In the genomic region with DNA sequence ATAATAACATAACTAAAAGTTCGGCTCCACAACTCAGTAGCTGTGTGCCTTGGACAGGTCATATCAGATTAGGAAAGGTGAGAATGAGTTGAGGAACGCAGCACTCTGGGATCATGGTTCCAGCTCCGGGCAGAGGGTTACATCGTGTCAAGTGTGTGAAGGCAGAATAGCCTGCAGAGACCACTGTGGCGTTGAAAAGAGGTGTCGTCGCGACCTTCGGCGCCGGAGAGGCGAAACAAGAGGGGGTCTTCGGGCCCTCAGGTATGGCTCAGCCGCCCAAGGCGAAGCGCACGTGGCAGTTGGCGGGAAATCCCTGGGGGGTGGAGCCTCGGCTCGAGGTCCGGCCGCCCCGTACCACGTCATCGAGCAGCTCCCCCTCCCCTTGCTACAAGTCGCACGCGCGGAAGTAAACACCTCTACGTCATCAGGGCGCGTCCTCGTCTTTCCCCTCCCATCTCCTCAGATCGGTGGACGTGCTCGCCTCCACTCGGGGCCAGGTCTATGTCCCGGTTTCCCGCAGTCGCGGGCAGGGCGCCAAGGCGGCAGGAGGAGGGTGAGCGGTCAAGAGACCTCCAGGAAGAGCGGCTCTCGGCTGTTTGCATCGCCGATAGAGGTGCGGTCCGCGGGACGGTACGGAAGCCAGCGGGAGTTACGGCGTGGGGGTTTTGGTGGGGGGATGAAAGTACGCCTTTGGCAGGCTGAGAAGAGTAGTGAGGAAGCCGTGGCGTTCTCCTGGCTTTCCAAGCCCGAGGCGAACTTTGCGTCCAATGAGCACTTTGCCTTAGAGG, we compare ENCODE assay signal across 1 cellular context.
TF ChIP-seq lines count a peak whose summit lies in the region.

Gene DHX40 (plus strand): TSS at position 440 of the 788 bp plus-strand sequence. CDS start 62 bp downstream, at position 502.

TF ChIP-seq in HepG2, 621 proteins besides CTCF, POLR2A, EP300 and RAD21 (continued from another document):
- no peak for TF ChIP-seq ZBTB10 (CRISPR knock-in tag; IDR thresholded peaks at IDR 0.05; ENCODE audit: borderline replicate concordance)
- peak; percentile 66 for TF ChIP-seq SETDB1 (CRISPR knock-in tag; IDR thresholded peaks at IDR 0.05; ENCODE audit: borderline replicate concordance)
- TF ChIP-seq, protein P1, sequence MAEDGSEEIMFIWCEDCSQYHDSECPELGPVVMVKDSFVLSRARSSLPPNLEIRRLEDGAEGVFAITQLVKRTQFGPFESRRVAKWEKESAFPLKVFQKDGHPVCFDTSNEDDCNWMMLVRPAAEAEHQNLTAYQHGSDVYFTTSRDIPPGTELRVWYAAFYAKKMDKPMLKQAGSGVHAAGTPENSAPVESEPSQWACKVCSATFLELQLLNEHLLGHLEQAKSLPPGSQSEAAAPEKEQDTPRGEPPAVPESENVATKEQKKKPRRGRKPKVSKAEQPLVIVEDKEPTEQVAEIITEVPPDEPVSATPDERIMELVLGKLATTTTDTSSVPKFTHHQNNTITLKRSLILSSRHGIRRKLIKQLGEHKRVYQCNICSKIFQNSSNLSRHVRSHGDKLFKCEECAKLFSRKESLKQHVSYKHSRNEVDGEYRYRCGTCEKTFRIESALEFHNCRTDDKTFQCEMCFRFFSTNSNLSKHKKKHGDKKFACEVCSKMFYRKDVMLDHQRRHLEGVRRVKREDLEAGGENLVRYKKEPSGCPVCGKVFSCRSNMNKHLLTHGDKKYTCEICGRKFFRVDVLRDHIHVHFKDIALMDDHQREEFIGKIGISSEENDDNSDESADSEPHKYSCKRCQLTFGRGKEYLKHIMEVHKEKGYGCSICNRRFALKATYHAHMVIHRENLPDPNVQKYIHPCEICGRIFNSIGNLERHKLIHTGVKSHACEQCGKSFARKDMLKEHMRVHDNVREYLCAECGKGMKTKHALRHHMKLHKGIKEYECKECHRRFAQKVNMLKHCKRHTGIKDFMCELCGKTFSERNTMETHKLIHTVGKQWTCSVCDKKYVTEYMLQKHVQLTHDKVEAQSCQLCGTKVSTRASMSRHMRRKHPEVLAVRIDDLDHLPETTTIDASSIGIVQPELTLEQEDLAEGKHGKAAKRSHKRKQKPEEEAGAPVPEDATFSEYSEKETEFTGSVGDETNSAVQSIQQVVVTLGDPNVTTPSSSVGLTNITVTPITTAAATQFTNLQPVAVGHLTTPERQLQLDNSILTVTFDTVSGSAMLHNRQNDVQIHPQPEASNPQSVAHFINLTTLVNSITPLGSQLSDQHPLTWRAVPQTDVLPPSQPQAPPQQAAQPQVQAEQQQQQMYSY (CRISPR knock-in tag; IDR thresholded peaks at IDR 0.05): no peak
- peak; percentile 91 for TF ChIP-seq ZNF256 (CRISPR knock-in tag; conservative IDR thresholded peaks at IDR 0.05)
- 0 out of 2 replicates have a peak, but pooled peaks have one; percentile 52 for TF ChIP-seq ZNF260 (CRISPR knock-in tag; IDR thresholded peaks at IDR 0.05; ENCODE audit: borderline replicate concordance, low read depth)
- TF ChIP-seq IKZF4 (CRISPR knock-in tag; IDR thresholded peaks at IDR 0.05; ENCODE audit: borderline replicate concordance, low read depth, not compliant biosample characterization): no peak
- TF ChIP-seq CAMTA2 (CRISPR knock-in tag; IDR thresholded peaks at IDR 0.05; ENCODE audit: borderline replicate concordance): no peak
- no peak for TF ChIP-seq KLF9 (CRISPR knock-in tag; IDR thresholded peaks at IDR 0.05; ENCODE audit: low read depth)
- TF ChIP-seq CC2D1A (CRISPR knock-in tag; IDR thresholded peaks at IDR 0.05): no peak
- no peak for TF ChIP-seq ZNF235 (CRISPR knock-in tag; IDR thresholded peaks at IDR 0.05; ENCODE audit: borderline replicate concordance)
- peak; percentile 53; the same call in 1 of the 2 replicates for TF ChIP-seq PPARG (CRISPR knock-in tag; conservative IDR thresholded peaks at IDR 0.05)
- peak; percentile 87; the same call in 1 of the 2 replicates for TF ChIP-seq ZBTB42 (CRISPR knock-in tag; IDR thresholded peaks at IDR 0.05)
- peak; percentile 96 for TF ChIP-seq ZNF430 (CRISPR knock-in tag; IDR thresholded peaks at IDR 0.05)
- TF ChIP-seq ZNF891 (CRISPR knock-in tag; IDR thresholded peaks at IDR 0.05): peak; percentile 99
- peak; percentile 98 for TF ChIP-seq KMT2B (CRISPR knock-in tag; IDR thresholded peaks at IDR 0.05)
- TF ChIP-seq PHB2 (IDR thresholded peaks at IDR 0.05; ENCODE audit: partially characterized antibody): no peak
- TF ChIP-seq, protein P2, sequence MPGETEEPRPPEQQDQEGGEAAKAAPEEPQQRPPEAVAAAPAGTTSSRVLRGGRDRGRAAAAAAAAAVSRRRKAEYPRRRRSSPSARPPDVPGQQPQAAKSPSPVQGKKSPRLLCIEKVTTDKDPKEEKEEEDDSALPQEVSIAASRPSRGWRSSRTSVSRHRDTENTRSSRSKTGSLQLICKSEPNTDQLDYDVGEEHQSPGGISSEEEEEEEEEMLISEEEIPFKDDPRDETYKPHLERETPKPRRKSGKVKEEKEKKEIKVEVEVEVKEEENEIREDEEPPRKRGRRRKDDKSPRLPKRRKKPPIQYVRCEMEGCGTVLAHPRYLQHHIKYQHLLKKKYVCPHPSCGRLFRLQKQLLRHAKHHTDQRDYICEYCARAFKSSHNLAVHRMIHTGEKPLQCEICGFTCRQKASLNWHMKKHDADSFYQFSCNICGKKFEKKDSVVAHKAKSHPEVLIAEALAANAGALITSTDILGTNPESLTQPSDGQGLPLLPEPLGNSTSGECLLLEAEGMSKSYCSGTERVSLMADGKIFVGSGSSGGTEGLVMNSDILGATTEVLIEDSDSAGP (CRISPR knock-in tag; IDR thresholded peaks at IDR 0.05; ENCODE audit: borderline replicate concordance): peak; percentile 96
- TF ChIP-seq ZNF160 (CRISPR knock-in tag; IDR thresholded peaks at IDR 0.05): peak; percentile 77; the same call in 1 of the 2 replicates
- TF ChIP-seq CBX1 (IDR thresholded peaks at IDR 0.05; ENCODE audit: low read depth): peak; percentile 28
- TF ChIP-seq MTF2 (CRISPR knock-in tag; IDR thresholded peaks at IDR 0.05; ENCODE audit: borderline replicate concordance): peak; percentile 97
- TF ChIP-seq ETV6 (CRISPR knock-in tag; conservative IDR thresholded peaks at IDR 0.05): peak; percentile 68; the same call in 1 of the 2 replicates
- TF ChIP-seq, protein P3, sequence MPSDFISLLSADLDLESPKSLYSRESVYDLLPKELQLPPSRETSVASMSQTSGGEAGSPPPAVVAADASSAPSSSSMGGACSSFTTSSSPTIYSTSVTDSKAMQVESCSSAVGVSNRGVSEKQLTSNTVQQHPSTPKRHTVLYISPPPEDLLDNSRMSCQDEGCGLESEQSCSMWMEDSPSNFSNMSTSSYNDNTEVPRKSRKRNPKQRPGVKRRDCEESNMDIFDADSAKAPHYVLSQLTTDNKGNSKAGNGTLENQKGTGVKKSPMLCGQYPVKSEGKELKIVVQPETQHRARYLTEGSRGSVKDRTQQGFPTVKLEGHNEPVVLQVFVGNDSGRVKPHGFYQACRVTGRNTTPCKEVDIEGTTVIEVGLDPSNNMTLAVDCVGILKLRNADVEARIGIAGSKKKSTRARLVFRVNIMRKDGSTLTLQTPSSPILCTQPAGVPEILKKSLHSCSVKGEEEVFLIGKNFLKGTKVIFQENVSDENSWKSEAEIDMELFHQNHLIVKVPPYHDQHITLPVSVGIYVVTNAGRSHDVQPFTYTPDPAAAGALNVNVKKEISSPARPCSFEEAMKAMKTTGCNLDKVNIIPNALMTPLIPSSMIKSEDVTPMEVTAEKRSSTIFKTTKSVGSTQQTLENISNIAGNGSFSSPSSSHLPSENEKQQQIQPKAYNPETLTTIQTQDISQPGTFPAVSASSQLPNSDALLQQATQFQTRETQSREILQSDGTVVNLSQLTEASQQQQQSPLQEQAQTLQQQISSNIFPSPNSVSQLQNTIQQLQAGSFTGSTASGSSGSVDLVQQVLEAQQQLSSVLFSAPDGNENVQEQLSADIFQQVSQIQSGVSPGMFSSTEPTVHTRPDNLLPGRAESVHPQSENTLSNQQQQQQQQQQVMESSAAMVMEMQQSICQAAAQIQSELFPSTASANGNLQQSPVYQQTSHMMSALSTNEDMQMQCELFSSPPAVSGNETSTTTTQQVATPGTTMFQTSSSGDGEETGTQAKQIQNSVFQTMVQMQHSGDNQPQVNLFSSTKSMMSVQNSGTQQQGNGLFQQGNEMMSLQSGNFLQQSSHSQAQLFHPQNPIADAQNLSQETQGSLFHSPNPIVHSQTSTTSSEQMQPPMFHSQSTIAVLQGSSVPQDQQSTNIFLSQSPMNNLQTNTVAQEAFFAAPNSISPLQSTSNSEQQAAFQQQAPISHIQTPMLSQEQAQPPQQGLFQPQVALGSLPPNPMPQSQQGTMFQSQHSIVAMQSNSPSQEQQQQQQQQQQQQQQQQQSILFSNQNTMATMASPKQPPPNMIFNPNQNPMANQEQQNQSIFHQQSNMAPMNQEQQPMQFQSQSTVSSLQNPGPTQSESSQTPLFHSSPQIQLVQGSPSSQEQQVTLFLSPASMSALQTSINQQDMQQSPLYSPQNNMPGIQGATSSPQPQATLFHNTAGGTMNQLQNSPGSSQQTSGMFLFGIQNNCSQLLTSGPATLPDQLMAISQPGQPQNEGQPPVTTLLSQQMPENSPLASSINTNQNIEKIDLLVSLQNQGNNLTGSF (CRISPR knock-in tag; IDR thresholded peaks at IDR 0.05): peak; percentile 86
- peak; percentile 87 for TF ChIP-seq SP4 (CRISPR knock-in tag; IDR thresholded peaks at IDR 0.05)
- peak; percentile 92 for TF ChIP-seq EED (CRISPR knock-in tag; IDR thresholded peaks at IDR 0.05)
- TF ChIP-seq, protein P4, sequence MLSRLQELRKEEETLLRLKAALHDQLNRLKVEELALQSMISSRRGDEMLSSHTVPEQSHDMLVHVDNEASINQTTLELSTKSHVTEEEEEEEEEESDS (CRISPR knock-in tag; IDR thresholded peaks at IDR 0.05; ENCODE audit: borderline replicate concordance): peak; percentile 93; the same call in 1 of the 2 replicates
- TF ChIP-seq RBAK (CRISPR knock-in tag; IDR thresholded peaks at IDR 0.05): peak; percentile 71
- TF ChIP-seq ZNF850 (CRISPR knock-in tag; conservative IDR thresholded peaks at IDR 0.05): no peak
- TF ChIP-seq, protein P5, sequence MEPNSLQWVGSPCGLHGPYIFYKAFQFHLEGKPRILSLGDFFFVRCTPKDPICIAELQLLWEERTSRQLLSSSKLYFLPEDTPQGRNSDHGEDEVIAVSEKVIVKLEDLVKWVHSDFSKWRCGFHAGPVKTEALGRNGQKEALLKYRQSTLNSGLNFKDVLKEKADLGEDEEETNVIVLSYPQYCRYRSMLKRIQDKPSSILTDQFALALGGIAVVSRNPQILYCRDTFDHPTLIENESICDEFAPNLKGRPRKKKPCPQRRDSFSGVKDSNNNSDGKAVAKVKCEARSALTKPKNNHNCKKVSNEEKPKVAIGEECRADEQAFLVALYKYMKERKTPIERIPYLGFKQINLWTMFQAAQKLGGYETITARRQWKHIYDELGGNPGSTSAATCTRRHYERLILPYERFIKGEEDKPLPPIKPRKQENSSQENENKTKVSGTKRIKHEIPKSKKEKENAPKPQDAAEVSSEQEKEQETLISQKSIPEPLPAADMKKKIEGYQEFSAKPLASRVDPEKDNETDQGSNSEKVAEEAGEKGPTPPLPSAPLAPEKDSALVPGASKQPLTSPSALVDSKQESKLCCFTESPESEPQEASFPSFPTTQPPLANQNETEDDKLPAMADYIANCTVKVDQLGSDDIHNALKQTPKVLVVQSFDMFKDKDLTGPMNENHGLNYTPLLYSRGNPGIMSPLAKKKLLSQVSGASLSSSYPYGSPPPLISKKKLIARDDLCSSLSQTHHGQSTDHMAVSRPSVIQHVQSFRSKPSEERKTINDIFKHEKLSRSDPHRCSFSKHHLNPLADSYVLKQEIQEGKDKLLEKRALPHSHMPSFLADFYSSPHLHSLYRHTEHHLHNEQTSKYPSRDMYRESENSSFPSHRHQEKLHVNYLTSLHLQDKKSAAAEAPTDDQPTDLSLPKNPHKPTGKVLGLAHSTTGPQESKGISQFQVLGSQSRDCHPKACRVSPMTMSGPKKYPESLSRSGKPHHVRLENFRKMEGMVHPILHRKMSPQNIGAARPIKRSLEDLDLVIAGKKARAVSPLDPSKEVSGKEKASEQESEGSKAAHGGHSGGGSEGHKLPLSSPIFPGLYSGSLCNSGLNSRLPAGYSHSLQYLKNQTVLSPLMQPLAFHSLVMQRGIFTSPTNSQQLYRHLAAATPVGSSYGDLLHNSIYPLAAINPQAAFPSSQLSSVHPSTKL (CRISPR knock-in tag; IDR thresholded peaks at IDR 0.05): peak; percentile 70
TF ChIP-seq in HepG2: peak in this region for 394.
